1 cellular context compared by ENCODE assay signal in the genomic region with DNA sequence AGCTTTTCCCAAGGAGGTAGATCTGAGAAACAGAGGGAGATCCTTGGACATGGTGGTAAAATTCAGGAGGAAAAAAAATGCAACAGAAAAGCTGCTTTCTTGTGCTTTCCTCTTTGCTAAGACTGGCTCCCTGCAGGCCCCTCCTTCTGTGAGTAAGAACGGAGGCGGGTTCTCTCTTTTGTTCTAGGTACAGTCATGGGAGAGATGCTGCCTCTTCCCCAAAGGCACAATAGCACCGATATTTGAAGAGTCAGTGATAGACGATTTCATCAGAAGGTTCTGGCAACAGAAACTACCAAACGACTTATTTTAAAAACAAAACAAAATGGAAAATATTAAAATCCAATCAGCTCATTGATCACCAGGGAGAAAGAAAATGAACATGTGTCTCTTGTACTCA.
TF ChIP-seq lines count a peak whose summit lies in the region.

No MANE protein-coding gene starts in this region.

TF ChIP-seq in GM23338, 12 proteins besides CTCF, POLR2A, EP300 and RAD21 (continued from another document):
- TF ChIP-seq, protein P1, sequence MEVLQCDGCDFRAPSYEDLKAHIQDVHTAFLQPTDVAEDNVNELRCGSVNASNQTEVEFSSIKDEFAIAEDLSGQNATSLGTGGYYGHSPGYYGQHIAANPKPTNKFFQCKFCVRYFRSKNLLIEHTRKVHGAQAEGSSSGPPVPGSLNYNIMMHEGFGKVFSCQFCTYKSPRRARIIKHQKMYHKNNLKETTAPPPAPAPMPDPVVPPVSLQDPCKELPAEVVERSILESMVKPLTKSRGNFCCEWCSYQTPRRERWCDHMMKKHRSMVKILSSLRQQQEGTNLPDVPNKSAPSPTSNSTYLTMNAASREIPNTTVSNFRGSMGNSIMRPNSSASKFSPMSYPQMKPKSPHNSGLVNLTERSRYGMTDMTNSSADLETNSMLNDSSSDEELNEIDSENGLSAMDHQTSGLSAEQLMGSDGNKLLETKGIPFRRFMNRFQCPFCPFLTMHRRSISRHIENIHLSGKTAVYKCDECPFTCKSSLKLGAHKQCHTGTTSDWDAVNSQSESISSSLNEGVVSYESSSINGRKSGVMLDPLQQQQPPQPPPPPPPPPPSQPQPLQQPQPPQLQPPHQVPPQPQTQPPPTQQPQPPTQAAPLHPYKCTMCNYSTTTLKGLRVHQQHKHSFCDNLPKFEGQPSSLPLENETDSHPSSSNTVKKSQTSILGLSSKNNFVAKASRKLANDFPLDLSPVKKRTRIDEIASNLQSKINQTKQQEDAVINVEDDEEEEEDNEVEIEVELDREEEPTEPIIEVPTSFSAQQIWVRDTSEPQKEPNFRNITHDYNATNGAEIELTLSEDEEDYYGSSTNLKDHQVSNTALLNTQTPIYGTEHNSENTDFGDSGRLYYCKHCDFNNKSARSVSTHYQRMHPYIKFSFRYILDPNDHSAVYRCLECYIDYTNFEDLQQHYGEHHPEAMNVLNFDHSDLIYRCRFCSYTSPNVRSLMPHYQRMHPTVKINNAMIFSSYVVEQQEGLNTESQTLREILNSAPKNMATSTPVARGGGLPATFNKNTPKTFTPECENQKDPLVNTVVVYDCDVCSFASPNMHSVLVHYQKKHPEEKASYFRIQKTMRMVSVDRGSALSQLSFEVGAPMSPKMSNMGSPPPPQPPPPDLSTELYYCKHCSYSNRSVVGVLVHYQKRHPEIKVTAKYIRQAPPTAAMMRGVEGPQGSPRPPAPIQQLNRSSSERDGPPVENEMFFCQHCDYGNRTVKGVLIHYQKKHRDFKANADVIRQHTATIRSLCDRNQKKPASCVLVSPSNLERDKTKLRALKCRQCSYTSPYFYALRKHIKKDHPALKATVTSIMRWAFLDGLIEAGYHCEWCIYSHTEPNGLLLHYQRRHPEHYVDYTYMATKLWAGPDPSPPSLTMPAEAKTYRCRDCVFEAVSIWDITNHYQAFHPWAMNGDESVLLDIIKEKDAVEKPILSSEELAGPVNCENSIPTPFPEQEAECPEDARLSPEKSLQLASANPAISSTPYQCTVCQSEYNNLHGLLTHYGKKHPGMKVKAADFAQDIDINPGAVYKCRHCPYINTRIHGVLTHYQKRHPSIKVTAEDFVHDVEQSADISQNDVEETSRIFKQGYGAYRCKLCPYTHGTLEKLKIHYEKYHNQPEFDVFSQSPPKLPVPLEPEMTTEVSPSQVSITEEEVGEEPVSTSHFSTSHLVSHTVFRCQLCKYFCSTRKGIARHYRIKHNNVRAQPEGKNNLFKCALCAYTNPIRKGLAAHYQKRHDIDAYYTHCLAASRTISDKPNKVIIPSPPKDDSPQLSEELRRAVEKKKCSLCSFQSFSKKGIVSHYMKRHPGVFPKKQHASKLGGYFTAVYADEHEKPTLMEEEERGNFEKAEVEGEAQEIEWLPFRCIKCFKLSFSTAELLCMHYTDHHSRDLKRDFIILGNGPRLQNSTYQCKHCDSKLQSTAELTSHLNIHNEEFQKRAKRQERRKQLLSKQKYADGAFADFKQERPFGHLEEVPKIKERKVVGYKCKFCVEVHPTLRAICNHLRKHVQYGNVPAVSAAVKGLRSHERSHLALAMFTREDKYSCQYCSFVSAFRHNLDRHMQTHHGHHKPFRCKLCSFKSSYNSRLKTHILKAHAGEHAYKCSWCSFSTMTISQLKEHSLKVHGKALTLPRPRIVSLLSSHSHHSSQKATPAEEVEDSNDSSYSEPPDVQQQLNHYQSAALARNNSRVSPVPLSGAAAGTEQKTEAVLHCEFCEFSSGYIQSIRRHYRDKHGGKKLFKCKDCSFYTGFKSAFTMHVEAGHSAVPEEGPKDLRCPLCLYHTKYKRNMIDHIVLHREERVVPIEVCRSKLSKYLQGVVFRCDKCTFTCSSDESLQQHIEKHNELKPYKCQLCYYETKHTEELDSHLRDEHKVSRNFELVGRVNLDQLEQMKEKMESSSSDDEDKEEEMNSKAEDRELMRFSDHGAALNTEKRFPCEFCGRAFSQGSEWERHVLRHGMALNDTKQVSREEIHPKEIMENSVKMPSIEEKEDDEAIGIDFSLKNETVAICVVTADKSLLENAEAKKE (CRISPR knock-in tag; IDR thresholded peaks at IDR 0.05): no peak
- no peak for TF ChIP-seq ZNF114 (CRISPR knock-in tag; IDR thresholded peaks at IDR 0.05)
- no peak for TF ChIP-seq CREB1 (CRISPR knock-in tag; IDR thresholded peaks at IDR 0.05; ENCODE audit: low read depth)
- TF ChIP-seq POLR2AphosphoS5 (IDR thresholded peaks at IDR 0.05; ENCODE audit: low read depth): no peak
- TF ChIP-seq EZH2phosphoT487 (IDR thresholded peaks at IDR 0.05; ENCODE audit: unreplicated experiment): no peak
- TF ChIP-seq JUNB (IDR thresholded peaks at IDR 0.05; ENCODE audit: unreplicated experiment): no peak
- no peak for TF ChIP-seq ZNF331 (CRISPR knock-in tag; IDR thresholded peaks at IDR 0.05; ENCODE audit: low read depth)
- TF ChIP-seq NANOG (IDR thresholded peaks at IDR 0.05; ENCODE audit: borderline replicate concordance): no peak
- TF ChIP-seq STAT1 (IDR thresholded peaks at IDR 0.05; ENCODE audit: unreplicated experiment): no peak
